ENCODE assay signal across 22 cellular contexts in the genomic region with DNA sequence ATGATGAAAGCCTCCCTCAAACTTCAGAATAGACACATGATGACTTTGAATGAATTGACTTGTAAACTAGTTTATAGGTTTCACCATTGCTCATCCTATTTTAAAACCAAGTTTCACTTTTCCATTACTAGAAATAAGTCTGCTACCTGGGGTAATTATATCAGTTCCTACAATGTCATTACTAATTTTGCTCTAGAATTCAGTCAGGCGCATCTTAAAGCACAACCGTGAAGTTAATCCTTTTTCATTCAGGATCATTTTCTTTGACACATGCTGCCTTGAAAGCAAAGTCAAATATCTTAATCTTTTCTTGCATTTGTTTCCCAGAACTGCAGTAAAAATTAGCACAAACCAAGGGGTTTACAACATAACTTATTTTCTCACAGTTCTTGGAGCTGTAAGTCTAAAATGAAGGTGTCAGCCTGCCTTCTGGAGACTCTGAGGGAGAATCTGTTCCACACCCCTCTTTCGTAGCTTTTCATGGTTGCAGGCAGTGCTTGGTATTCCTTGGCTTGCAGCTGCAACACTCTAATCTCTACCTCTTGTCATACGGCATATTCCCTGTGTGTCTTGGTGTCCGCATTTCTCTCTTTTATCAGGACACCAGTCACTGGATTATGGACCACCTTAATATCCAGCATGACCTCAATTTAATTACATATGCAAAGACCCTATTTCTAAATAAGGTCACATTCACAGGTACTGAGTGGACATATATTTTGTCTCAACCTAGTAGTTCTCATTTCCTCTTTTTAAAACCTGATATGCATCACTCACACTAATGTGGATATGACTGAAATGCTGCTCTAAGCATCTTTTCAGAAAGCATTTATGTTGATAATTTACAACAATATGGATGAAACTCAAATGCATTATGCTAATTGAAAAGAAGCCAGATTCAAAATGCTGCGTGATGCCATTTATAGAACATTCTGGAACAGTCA.
DNase-seq lines count a peak whose midpoint lies in the region; ATAC-seq and TF ChIP-seq lines count a peak whose summit lies in the region.
"Had no signal": no experiment of that assay in that cellular context is flagged by ENCODE, and none has a peak within 500 bp of the region (broad histone marks: within the 10 kb centered on the region; RNA-seq: fewer than 3 reads in every experiment).

No MANE protein-coding gene starts in this region.

- no peak for TF ChIP-seq CTCF in omental fat pad (IDR thresholded peaks at IDR 0.05)
- TF ChIP-seq CTCF in heart left ventricle (IDR thresholded peaks at IDR 0.05): no peak

- peaks cover 0 to 6% (median 0%) of the 10 kb centered on the region in 12 donors for H3K9me3 ChIP-seq in heart left ventricle
- H3K9me3 ChIP-seq: Caco-2, MG63, SK-N-SH had no signal

- peaks cover 7 to 9% of the 10 kb centered on the region in 2 donors for H3K9me3 Mint-ChIP-seq in stimulated activated naive B cell treated with anti-CD40 and anti-IgM and Interleukin-4, amounts not matched to agents 10 μg/mL and 1 μg/mL and 100 μg/mL, for 72 hours
- H3K9me3 Mint-ChIP-seq: activated CD4-positive, alpha-beta T cell treated with anti-CD3 and anti-CD28 coated beads, Interleukin-2, amount 10 ng/mL, durations not matched to agents 7 days and 5 days; activated naive CD4-positive, alpha-beta T cell treated with anti-CD3 and anti-CD28 coated beads, Interleukin-2, amount 50 U/mL, for 24 hours; GM23338 had no signal

- no peaks in the 10 kb centered on the region for H3K36me3 ChIP-seq in heart left ventricle
- H3K36me3 ChIP-seq: MG63 had no signal

- TF ChIP-seq POLR2A in heart left ventricle (IDR thresholded peaks at IDR 0.05): no peak

- H3K4me3 ChIP-seq in heart left ventricle: no peak overlapping the region
- H3K4me3 ChIP-seq: GM23338, lung, MG63, PC-9 had no signal

- no peaks in the 10 kb centered on the region for H3K4me1 ChIP-seq in heart left ventricle
- H3K4me1 ChIP-seq: Caco-2, parathyroid adenoma had no signal

- DNase-seq in stimulated activated naive B cell treated with anti-CD40 and anti-IgM and Interleukin-4, amounts not matched to agents 10 μg/mL and 1 μg/mL and 100 μg/mL, for 72 hours: no peak
- no peak for DNase-seq in stimulated activated naive CD4-positive, alpha-beta T cell treated with Interleukin-2 at 50 U/mL for 16 hours (lab: John Stamatoyannopoulos, UW)
- DNase-seq in omental fat pad (ENCODE audit: low spot score) (no peak), heart left ventricle (no peak)
- DNase-seq: activated CD4-positive, alpha-beta T cell treated with anti-CD3 and anti-CD28 coated beads, Interleukin-2, amount 10 ng/mL, durations not matched to agents 7 days and 5 days; activated CD8-positive, alpha-beta memory T cell treated with anti-CD3 and anti-CD28 coated beads, Interleukin-2, amount 50 U/mL, for 48 hours; Caco-2; islet precursor cell; MG63; NCI-H2029; NCI-H524; PC-9; SK-N-SH; stimulated activated CD4-positive, alpha-beta T cell treated with anti-CD3 and anti-CD28 coated beads, Interleukin-4, amount 100 ng/mL, for 1 hour had no signal

- no peak overlapping the region for H3K4me3 Mint-ChIP-seq in stimulated activated naive B cell treated with anti-CD40 and anti-IgM and Interleukin-4, amounts not matched to agents 10 μg/mL and 1 μg/mL and 100 μg/mL, for 72 hours
- H3K4me3 Mint-ChIP-seq: activated CD4-positive, alpha-beta T cell treated with anti-CD3 and anti-CD28 coated beads, Interleukin-2, amount 10 ng/mL, durations not matched to agents 7 days and 5 days; activated naive CD4-positive, alpha-beta T cell treated with anti-CD3 and anti-CD28 coated beads, Interleukin-2, amount 50 U/mL, for 24 hours; GM23338 had no signal

- H3K36me3 Mint-ChIP-seq in stimulated activated naive B cell treated with anti-CD40 and anti-IgM and Interleukin-4, amounts not matched to agents 10 μg/mL and 1 μg/mL and 100 μg/mL, for 72 hours: no peaks in the 10 kb centered on the region
- H3K36me3 Mint-ChIP-seq: activated naive CD4-positive, alpha-beta T cell treated with anti-CD3 and anti-CD28 coated beads, Interleukin-2, amount 50 U/mL, for 24 hours had no signal

- WGBS in heart left ventricle, 4 donors: 70 to 81% (median 75%) methylated on average over 6 of the region's 6 CpGs

- H3K27me3 ChIP-seq in heart left ventricle: no peaks in the 10 kb centered on the region
- H3K27me3 ChIP-seq: MG63 had no signal

- peak; percentile 81 for ATAC-seq in GM18867 (IDR thresholded peaks at IDR 0.05; ENCODE audit: unreplicated experiment)
- peak; percentile 82 for ATAC-seq in GM21619 (IDR thresholded peaks at IDR 0.05; ENCODE audit: unreplicated experiment)
- peak; percentile 84 for ATAC-seq in HG03469 (IDR thresholded peaks at IDR 0.05; ENCODE audit: unreplicated experiment)
- ATAC-seq in stimulated activated naive B cell treated with anti-CD40 and anti-IgM and Interleukin-4, amounts not matched to agents 10 μg/mL and 1 μg/mL and 100 μg/mL, for 72 hours (replicated peaks): peak; percentile 48 to 57
- no peak for ATAC-seq in omental fat pad (ENCODE audit: low FRiP score)
- ATAC-seq in heart left ventricle: no peak
- ATAC-seq: GM23338, HepG2 had no signal

- no peak overlapping the region for H3K27ac Mint-ChIP-seq in stimulated activated naive B cell treated with anti-CD40 and anti-IgM and Interleukin-4, amounts not matched to agents 10 μg/mL and 1 μg/mL and 100 μg/mL, for 72 hours
- H3K27ac Mint-ChIP-seq: activated CD4-positive, alpha-beta T cell treated with anti-CD3 and anti-CD28 coated beads, Interleukin-2, amount 10 ng/mL, durations not matched to agents 7 days and 5 days; activated naive CD4-positive, alpha-beta T cell treated with anti-CD3 and anti-CD28 coated beads, Interleukin-2, amount 50 U/mL, for 24 hours; GM23338 had no signal

- intact Hi-C loops in heart left ventricle (cut with DNase I): no loop called here

- H3K27me3 Mint-ChIP-seq in stimulated activated naive B cell treated with anti-CD40 and anti-IgM and Interleukin-4, amounts not matched to agents 10 μg/mL and 1 μg/mL and 100 μg/mL, for 72 hours: no peaks in the 10 kb centered on the region
- H3K27me3 Mint-ChIP-seq: activated CD4-positive, alpha-beta T cell treated with anti-CD3 and anti-CD28 coated beads, Interleukin-2, amount 10 ng/mL, durations not matched to agents 7 days and 5 days; activated naive CD4-positive, alpha-beta T cell treated with anti-CD3 and anti-CD28 coated beads, Interleukin-2, amount 50 U/mL, for 24 hours had no signal

- no peaks in the 10 kb centered on the region for H3K4me1 Mint-ChIP-seq in stimulated activated naive B cell treated with anti-CD40 and anti-IgM and Interleukin-4, amounts not matched to agents 10 μg/mL and 1 μg/mL and 100 μg/mL, for 72 hours
- H3K4me1 Mint-ChIP-seq: activated CD4-positive, alpha-beta T cell treated with anti-CD3 and anti-CD28 coated beads, Interleukin-2, amount 10 ng/mL, durations not matched to agents 7 days and 5 days; activated naive CD4-positive, alpha-beta T cell treated with anti-CD3 and anti-CD28 coated beads, Interleukin-2, amount 50 U/mL, for 24 hours; GM23338 had no signal

- H3K27ac ChIP-seq in heart left ventricle: no peak overlapping the region
- H3K27ac ChIP-seq: parathyroid adenoma, PC-9 had no signal

Comparison
In these comparisons a context has a peak if more than half of its experiments do, and no peak if none do; other contexts are left out.
1. ATAC-seq: peak in GM18867 (single experiment), GM21619 (single experiment), HG03469 (single experiment) and stimulated activated naive B cell treated with anti-CD40 and anti-IgM and Interleukin-4, amounts not matched to agents 10 μg/mL and 1 μg/mL and 100 μg/mL, for 72 hours (2 of 2); none in omental fat pad (single experiment) and heart left ventricle (0 of 4).